1 cellular context compared by ENCODE assay signal in the genomic region with DNA sequence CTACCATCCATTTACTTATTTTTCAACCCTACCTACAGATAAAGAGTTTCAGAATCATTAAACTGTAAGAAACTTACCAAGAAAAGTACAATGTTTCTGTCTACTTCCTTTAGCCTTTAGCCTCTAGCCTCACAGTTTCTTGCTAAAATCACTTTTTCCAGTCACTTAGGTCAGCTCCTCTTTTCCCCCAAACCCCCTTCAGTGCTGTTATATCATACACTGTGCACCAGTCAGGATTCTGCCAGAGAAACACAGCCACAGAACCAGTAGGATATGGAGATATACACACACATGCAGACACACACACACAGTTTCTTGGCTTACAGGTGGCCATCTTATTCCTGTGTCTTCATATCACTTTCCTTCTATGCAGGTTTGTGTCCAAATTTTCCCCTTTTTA.
TF ChIP-seq lines count a peak whose summit lies in the region.

No MANE protein-coding gene starts in this region.

TF ChIP-seq in WTC11, 78 proteins besides CTCF, POLR2A, EP300 and RAD21 (continued from another document):
- TF ChIP-seq, protein P1, sequence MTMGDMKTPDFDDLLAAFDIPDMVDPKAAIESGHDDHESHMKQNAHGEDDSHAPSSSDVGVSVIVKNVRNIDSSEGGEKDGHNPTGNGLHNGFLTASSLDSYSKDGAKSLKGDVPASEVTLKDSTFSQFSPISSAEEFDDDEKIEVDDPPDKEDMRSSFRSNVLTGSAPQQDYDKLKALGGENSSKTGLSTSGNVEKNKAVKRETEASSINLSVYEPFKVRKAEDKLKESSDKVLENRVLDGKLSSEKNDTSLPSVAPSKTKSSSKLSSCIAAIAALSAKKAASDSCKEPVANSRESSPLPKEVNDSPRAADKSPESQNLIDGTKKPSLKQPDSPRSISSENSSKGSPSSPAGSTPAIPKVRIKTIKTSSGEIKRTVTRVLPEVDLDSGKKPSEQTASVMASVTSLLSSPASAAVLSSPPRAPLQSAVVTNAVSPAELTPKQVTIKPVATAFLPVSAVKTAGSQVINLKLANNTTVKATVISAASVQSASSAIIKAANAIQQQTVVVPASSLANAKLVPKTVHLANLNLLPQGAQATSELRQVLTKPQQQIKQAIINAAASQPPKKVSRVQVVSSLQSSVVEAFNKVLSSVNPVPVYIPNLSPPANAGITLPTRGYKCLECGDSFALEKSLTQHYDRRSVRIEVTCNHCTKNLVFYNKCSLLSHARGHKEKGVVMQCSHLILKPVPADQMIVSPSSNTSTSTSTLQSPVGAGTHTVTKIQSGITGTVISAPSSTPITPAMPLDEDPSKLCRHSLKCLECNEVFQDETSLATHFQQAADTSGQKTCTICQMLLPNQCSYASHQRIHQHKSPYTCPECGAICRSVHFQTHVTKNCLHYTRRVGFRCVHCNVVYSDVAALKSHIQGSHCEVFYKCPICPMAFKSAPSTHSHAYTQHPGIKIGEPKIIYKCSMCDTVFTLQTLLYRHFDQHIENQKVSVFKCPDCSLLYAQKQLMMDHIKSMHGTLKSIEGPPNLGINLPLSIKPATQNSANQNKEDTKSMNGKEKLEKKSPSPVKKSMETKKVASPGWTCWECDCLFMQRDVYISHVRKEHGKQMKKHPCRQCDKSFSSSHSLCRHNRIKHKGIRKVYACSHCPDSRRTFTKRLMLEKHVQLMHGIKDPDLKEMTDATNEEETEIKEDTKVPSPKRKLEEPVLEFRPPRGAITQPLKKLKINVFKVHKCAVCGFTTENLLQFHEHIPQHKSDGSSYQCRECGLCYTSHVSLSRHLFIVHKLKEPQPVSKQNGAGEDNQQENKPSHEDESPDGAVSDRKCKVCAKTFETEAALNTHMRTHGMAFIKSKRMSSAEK (CRISPR knock-in tag; IDR thresholded peaks at IDR 0.05; ENCODE audit: borderline replicate concordance) = no peak
- TF ChIP-seq ZNF416 (CRISPR knock-in tag; IDR thresholded peaks at IDR 0.05) (no peak), SMAD3 (CRISPR knock-in tag; IDR thresholded peaks at IDR 0.05; ENCODE audit: borderline replicate concordance) (no peak), NR2C2 (CRISPR knock-in tag; IDR thresholded peaks at IDR 0.05) (no peak), CREM (CRISPR knock-in tag; IDR thresholded peaks at IDR 0.05) (no peak)
- TF ChIP-seq, protein P2, sequence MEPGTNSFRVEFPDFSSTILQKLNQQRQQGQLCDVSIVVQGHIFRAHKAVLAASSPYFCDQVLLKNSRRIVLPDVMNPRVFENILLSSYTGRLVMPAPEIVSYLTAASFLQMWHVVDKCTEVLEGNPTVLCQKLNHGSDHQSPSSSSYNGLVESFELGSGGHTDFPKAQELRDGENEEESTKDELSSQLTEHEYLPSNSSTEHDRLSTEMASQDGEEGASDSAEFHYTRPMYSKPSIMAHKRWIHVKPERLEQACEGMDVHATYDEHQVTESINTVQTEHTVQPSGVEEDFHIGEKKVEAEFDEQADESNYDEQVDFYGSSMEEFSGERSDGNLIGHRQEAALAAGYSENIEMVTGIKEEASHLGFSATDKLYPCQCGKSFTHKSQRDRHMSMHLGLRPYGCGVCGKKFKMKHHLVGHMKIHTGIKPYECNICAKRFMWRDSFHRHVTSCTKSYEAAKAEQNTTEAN (CRISPR knock-in tag; IDR thresholded peaks at IDR 0.05) = no peak
- TF ChIP-seq, protein P3, sequence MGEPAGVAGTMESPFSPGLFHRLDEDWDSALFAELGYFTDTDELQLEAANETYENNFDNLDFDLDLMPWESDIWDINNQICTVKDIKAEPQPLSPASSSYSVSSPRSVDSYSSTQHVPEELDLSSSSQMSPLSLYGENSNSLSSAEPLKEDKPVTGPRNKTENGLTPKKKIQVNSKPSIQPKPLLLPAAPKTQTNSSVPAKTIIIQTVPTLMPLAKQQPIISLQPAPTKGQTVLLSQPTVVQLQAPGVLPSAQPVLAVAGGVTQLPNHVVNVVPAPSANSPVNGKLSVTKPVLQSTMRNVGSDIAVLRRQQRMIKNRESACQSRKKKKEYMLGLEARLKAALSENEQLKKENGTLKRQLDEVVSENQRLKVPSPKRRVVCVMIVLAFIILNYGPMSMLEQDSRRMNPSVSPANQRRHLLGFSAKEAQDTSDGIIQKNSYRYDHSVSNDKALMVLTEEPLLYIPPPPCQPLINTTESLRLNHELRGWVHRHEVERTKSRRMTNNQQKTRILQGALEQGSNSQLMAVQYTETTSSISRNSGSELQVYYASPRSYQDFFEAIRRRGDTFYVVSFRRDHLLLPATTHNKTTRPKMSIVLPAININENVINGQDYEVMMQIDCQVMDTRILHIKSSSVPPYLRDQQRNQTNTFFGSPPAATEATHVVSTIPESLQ (CRISPR knock-in tag; IDR thresholded peaks at IDR 0.05) = no peak
- TF ChIP-seq, protein P4, sequence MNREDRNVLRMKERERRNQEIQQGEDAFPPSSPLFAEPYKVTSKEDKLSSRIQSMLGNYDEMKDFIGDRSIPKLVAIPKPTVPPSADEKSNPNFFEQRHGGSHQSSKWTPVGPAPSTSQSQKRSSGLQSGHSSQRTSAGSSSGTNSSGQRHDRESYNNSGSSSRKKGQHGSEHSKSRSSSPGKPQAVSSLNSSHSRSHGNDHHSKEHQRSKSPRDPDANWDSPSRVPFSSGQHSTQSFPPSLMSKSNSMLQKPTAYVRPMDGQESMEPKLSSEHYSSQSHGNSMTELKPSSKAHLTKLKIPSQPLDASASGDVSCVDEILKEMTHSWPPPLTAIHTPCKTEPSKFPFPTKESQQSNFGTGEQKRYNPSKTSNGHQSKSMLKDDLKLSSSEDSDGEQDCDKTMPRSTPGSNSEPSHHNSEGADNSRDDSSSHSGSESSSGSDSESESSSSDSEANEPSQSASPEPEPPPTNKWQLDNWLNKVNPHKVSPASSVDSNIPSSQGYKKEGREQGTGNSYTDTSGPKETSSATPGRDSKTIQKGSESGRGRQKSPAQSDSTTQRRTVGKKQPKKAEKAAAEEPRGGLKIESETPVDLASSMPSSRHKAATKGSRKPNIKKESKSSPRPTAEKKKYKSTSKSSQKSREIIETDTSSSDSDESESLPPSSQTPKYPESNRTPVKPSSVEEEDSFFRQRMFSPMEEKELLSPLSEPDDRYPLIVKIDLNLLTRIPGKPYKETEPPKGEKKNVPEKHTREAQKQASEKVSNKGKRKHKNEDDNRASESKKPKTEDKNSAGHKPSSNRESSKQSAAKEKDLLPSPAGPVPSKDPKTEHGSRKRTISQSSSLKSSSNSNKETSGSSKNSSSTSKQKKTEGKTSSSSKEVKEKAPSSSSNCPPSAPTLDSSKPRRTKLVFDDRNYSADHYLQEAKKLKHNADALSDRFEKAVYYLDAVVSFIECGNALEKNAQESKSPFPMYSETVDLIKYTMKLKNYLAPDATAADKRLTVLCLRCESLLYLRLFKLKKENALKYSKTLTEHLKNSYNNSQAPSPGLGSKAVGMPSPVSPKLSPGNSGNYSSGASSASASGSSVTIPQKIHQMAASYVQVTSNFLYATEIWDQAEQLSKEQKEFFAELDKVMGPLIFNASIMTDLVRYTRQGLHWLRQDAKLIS (CRISPR knock-in tag; IDR thresholded peaks at IDR 0.05; ENCODE audit: borderline replicate concordance) = no peak
TF ChIP-seq in WTC11: peak in this region for 0.
